Comparison of ENCODE assay signal across 32 cellular contexts in genomic region chr1:157429841-157430240, GRCh38.
DNase-seq lines count a peak whose midpoint lies in the region; ATAC-seq and TF ChIP-seq lines count a peak whose summit lies in the region.
"Had no signal": no experiment of that assay in that cellular context is flagged by ENCODE, and none has a peak within 500 bp of the region (broad histone marks: within the 10 kb centered on the region; RNA-seq: fewer than 3 reads in every experiment).

No MANE protein-coding gene starts in this region.

- no peaks in the 10 kb centered on the region for H3K36me3 Mint-ChIP-seq in natural killer cell
- no peaks in the 10 kb centered on the region for H3K36me3 Mint-ChIP-seq in activated CD8-positive, alpha-beta memory T cell treated with anti-CD3 and anti-CD28 coated beads, Interleukin-2, amount 10 ng/mL, durations not matched to agents 7 days and 5 days

- no peak overlapping the region for H3K9ac ChIP-seq in adipocyte (ENCODE audit: low read length)

- no peak overlapping the region for H3K27ac Mint-ChIP-seq in natural killer cell
- no peak overlapping the region for H3K27ac Mint-ChIP-seq in activated CD8-positive, alpha-beta memory T cell treated with anti-CD3 and anti-CD28 coated beads, Interleukin-2, amount 10 ng/mL, durations not matched to agents 7 days and 5 days
- H3K27ac Mint-ChIP-seq: activated B cell treated with CpG ODN at 0.5 μM for 24 hours; activated naive CD4-positive, alpha-beta T cell treated with anti-CD3 and anti-CD28 coated beads for 36 hours; activated T-helper 1 cell treated with anti-CD3 and anti-CD28 coated beads, Interleukin-12 subunit alpha, Interleukin-12 subunit beta, Interleukin-2, Interleukin-4 antibody, amounts not matched to agents 30 ng/mL and 10 ng/mL and 1 ng/mL, durations not matched to agents 14 hours and 24 hours and 36 hours; IgD-negative memory B cell; nephron had no signal

- ATAC-seq in omental fat pad (ENCODE audit: low FRiP score) (peak; percentile 44), natural killer cell (no peak), HG02981 (IDR thresholded peaks at IDR 0.05; ENCODE audit: unreplicated experiment) (no peak)
- ATAC-seq in activated CD8-positive, alpha-beta memory T cell treated with anti-CD3 and anti-CD28 coated beads, Interleukin-2, amount 10 ng/mL, durations not matched to agents 7 days and 5 days, result no peak
- ATAC-seq: lower lobe of right lung, pancreas had no signal

- no peak for TF ChIP-seq CTCF in fibroblast of mammary gland (conservative IDR thresholded peaks at IDR 0.05; ENCODE audit: control insufficient read depth, insufficient read depth, low read depth, low read length)
- TF ChIP-seq CTCF in omental fat pad (IDR thresholded peaks at IDR 0.05), result no peak
- TF ChIP-seq CTCF in natural killer cell (IDR thresholded peaks at IDR 0.05), result no peak

- intact Hi-C loops in natural killer cell (cut with micrococcal nuclease), result no loop called here

- H3K9me3 Mint-ChIP-seq in natural killer cell, result no peaks in the 10 kb centered on the region
- no peaks in the 10 kb centered on the region for H3K9me3 Mint-ChIP-seq in activated CD8-positive, alpha-beta memory T cell treated with anti-CD3 and anti-CD28 coated beads, Interleukin-2, amount 10 ng/mL, durations not matched to agents 7 days and 5 days (ENCODE audit: low read depth)
- H3K9me3 Mint-ChIP-seq: activated B cell treated with CpG ODN at 0.5 μM for 24 hours; activated naive CD4-positive, alpha-beta T cell treated with anti-CD3 and anti-CD28 coated beads for 36 hours; activated T-helper 1 cell treated with anti-CD3 and anti-CD28 coated beads, Interleukin-12 subunit alpha, Interleukin-12 subunit beta, Interleukin-2, Interleukin-4 antibody, amounts not matched to agents 30 ng/mL and 10 ng/mL and 1 ng/mL, durations not matched to agents 14 hours and 24 hours and 36 hours; IgD-negative memory B cell; nephron had no signal

- no peaks in the 10 kb centered on the region for H3K36me3 ChIP-seq in adipocyte (ENCODE audit: control insufficient read depth, insufficient read depth, low read length, severe bottlenecking)
- H3K36me3 ChIP-seq: lower lobe of right lung, pancreas, right atrium auricular region, SJCRH30, transverse colon had no signal

- H3K4me3 ChIP-seq in adipocyte (ENCODE audit: low read length), result no peak overlapping the region
- H3K4me3 ChIP-seq in fibroblast of mammary gland (ENCODE audit: control insufficient read depth, low read depth, low read length), result no peak overlapping the region
- H3K4me3 ChIP-seq: lower lobe of right lung, pancreas, right atrium auricular region, SJCRH30, transverse colon had no signal

- H3K27me3 ChIP-seq in adipocyte (replicated peaks; ENCODE audit: control insufficient read depth, insufficient read depth, low read length), result no peaks in the 10 kb centered on the region
- H3K27me3 ChIP-seq: pancreas, right atrium auricular region, transverse colon had no signal

- peak; percentile 31 for DNase-seq in ELR (ENCODE audit: low read depth)
- peak; percentile 8 for DNase-seq in adipocyte (ENCODE audit: low read depth)
- DNase-seq in fibroblast of mammary gland (ENCODE audit: low read depth), result peak; percentile 36
- no peak for DNase-seq in omental fat pad (ENCODE audit: low spot score)
- no peak for DNase-seq in natural killer cell
- no peak for DNase-seq in caudate nucleus (lab: John Stamatoyannopoulos, UW)
- DNase-seq in activated CD8-positive, alpha-beta memory T cell treated with anti-CD3 and anti-CD28 coated beads, Interleukin-2, amount 10 ng/mL, durations not matched to agents 7 days and 5 days, result no peak
- DNase-seq: ACHN; activated B cell treated with CpG ODN at 0.5 μM for 24 hours; activated CD4-positive, alpha-beta T cell treated with anti-CD3 and anti-CD28 coated beads, Interleukin-2, amount 50 U/mL, for 1 hour; activated naive CD4-positive, alpha-beta T cell treated with anti-CD3 and anti-CD28 coated beads for 36 hours; amygdala; C1 segment of cervical spinal cord; central memory CD4-positive, alpha-beta T cell; COR-L47; DND-41; glutamatergic neuron; GOT3; kidney glomerular epithelial cell; lower lobe of right lung; NCI-H2029 treated with DMSO at 0.1 percent for 48 hours; NCI-H345; NCI-H748 treated with DMSO at 0.1 percent for 48 hours; pancreas; SJCRH30; stimulated activated CD4-positive, alpha-beta T cell treated with anti-CD3 and anti-CD28 coated beads, Interleukin-2, amount 100 ng/mL, for 48 hours; transverse colon had no signal

- peaks cover 3 to 16% of the 10 kb centered on the region in 2 donors for H3K27me3 Mint-ChIP-seq in natural killer cell (ENCODE audit: low read depth in 2 of 2)
- peaks cover 34% of the 10 kb centered on the region for H3K27me3 Mint-ChIP-seq in activated CD8-positive, alpha-beta memory T cell treated with anti-CD3 and anti-CD28 coated beads, Interleukin-2, amount 10 ng/mL, durations not matched to agents 7 days and 5 days

- H3K9me3 ChIP-seq in adipocyte (ENCODE audit: control insufficient read depth, low read length), result no peaks in the 10 kb centered on the region
- H3K9me3 ChIP-seq: lower lobe of right lung, pancreas, right atrium auricular region, SJCRH30, transverse colon had no signal

- no peaks in the 10 kb centered on the region for H3K4me1 ChIP-seq in adipocyte (ENCODE audit: control insufficient read depth, insufficient read depth, low read length)
- H3K4me1 ChIP-seq: lower lobe of right lung, pancreas, right atrium auricular region, SJCRH30, transverse colon had no signal

- CTCF ChIA-PET in activated CD8-positive, alpha-beta memory T cell treated with anti-CD3 and anti-CD28 coated beads, Interleukin-2, amount 10 ng/mL, durations not matched to agents 7 days and 5 days (lab: Charles Lee), result no interaction called here

- no peak overlapping the region for H3K27ac ChIP-seq in caudate nucleus (ENCODE audit: low read depth, low read length)
- H3K27ac ChIP-seq: lower lobe of right lung, pancreas, right atrium auricular region, SJCRH30, transverse colon had no signal

- H3K4me1 Mint-ChIP-seq in natural killer cell, result no peaks in the 10 kb centered on the region
- H3K4me1 Mint-ChIP-seq in activated CD8-positive, alpha-beta memory T cell treated with anti-CD3 and anti-CD28 coated beads, Interleukin-2, amount 10 ng/mL, durations not matched to agents 7 days and 5 days, result no peaks in the 10 kb centered on the region
- H3K4me1 Mint-ChIP-seq: activated B cell treated with CpG ODN at 0.5 μM for 24 hours, IgD-negative memory B cell, nephron had no signal

- H3K4me3 Mint-ChIP-seq in natural killer cell, result no peak overlapping the region
- H3K4me3 Mint-ChIP-seq in activated CD8-positive, alpha-beta memory T cell treated with anti-CD3 and anti-CD28 coated beads, Interleukin-2, amount 10 ng/mL, durations not matched to agents 7 days and 5 days, result no peak overlapping the region
- H3K4me3 Mint-ChIP-seq: activated B cell treated with CpG ODN at 0.5 μM for 24 hours; activated naive CD4-positive, alpha-beta T cell treated with anti-CD3 and anti-CD28 coated beads for 36 hours; activated T-helper 1 cell treated with anti-CD3 and anti-CD28 coated beads, Interleukin-12 subunit alpha, Interleukin-12 subunit beta, Interleukin-2, Interleukin-4 antibody, amounts not matched to agents 30 ng/mL and 10 ng/mL and 1 ng/mL, durations not matched to agents 14 hours and 24 hours and 36 hours; IgD-negative memory B cell; nephron had no signal

Comparison
In these comparisons a context has a peak if more than half of its experiments do, and no peak if none do; other contexts are left out.
1. DNase-seq: peak in ELR (single experiment), adipocyte (single experiment) and fibroblast of mammary gland (single experiment); none in omental fat pad (single experiment), natural killer cell (single experiment), caudate nucleus (0 of 61) and activated CD8-positive, alpha-beta memory T cell treated with anti-CD3 and anti-CD28 coated beads, Interleukin-2, amount 10 ng/mL, durations not matched to agents 7 days and 5 days (single experiment).